In genomic region chr13:30698023-30698422, GRCh38 we compare ENCODE assay signal across 23 cellular contexts. TPM values are rescaled to one million over a fixed set of nuclear protein-coding genes. Genes with fewer than 3 reads are reported as not detected.
DNase-seq lines count a peak whose midpoint lies in the region; ATAC-seq, FAIRE-seq and TF ChIP-seq lines count a peak whose summit lies in the region.
"Had no signal": no experiment of that assay in that cellular context is flagged by ENCODE, and none has a peak within 500 bp of the region (broad histone marks: within the 10 kb centered on the region; RNA-seq: fewer than 3 reads in every experiment).

No MANE protein-coding gene starts in this region.

- no peak overlapping the region for H3K27ac Mint-ChIP-seq in WTC11
- H3K27ac Mint-ChIP-seq: activated CD8-positive, alpha-beta memory T cell treated with anti-CD3 and anti-CD28 coated beads, Interleukin-2, amount 10 ng/mL, durations not matched to agents 7 days and 5 days; T-helper 17 cell had no signal

- no peak for TF ChIP-seq POLR2A in endothelial cell of umbilical vein (IDR thresholded peaks at IDR 0.05; ENCODE audit: low read depth, low read length)

- no peaks in the 10 kb centered on the region for H3K9me1 ChIP-seq in endothelial cell of umbilical vein (replicated peaks; ENCODE audit: control insufficient read depth, extremely low read depth, insufficient read depth, low read length)

- H3K36me3 Mint-ChIP-seq in WTC11, result no peaks in the 10 kb centered on the region
- H3K36me3 Mint-ChIP-seq: activated CD8-positive, alpha-beta memory T cell treated with anti-CD3 and anti-CD28 coated beads, Interleukin-2, amount 10 ng/mL, durations not matched to agents 7 days and 5 days; naive B cell had no signal

- H3K4me2 ChIP-seq in endothelial cell of umbilical vein (ENCODE audit: insufficient read depth, low read length) (peak overlapping the region; percentile 96), osteoblast (ENCODE audit: insufficient read depth, low read length) (peak overlapping the region; percentile 79), smooth muscle cell (no peak overlapping the region)

- FAIRE-seq in endothelial cell of umbilical vein (lab: Jason Lieb, UNC), result no peak
- FAIRE-seq: G401.6, GM12892 had no signal

- no TSS peak for BruUV-seq in endothelial cell of umbilical vein (replicated peaks; lab: Mats Ljungman, UMichigan)

- H3K9me3 Mint-ChIP-seq in WTC11, result no peaks in the 10 kb centered on the region
- H3K9me3 Mint-ChIP-seq: naive B cell; stimulated activated naive CD8-positive, alpha-beta T cell treated with anti-CD3 and anti-CD28 coated beads, Interleukin-15, amount 100 ng/mL, for 72 hours had no signal

- H3K36me3 ChIP-seq in SJCRH30 (no peaks in the 10 kb centered on the region), endothelial cell of umbilical vein (ENCODE audit: control insufficient read depth in 2 of 2, extremely low read depth in 1 of 2, insufficient read depth in 2 of 2, low read length in 2 of 2) (no peaks in the 10 kb centered on the region), osteoblast (ENCODE audit: insufficient read depth, low read length) (no peaks in the 10 kb centered on the region), smooth muscle cell (ENCODE audit: low read depth) (no peaks in the 10 kb centered on the region)
- H3K36me3 ChIP-seq: gastrocnemius medialis had no signal

- H3K27ac ChIP-seq in SJCRH30 (peak overlapping the region; percentile 15; the same call in 1 of the 2 replicates), endothelial cell of umbilical vein (ENCODE audit: insufficient read depth, low read depth, low read length) (peak overlapping the region; percentile 60), osteoblast (ENCODE audit: low read depth, low read length) (peak overlapping the region; percentile 81), smooth muscle cell (ENCODE audit: low read depth) (no peak overlapping the region)

- H3K27me3 ChIP-seq in SJCRH30, result no peaks in the 10 kb centered on the region
- H3K27me3 ChIP-seq in endothelial cell of umbilical vein (ENCODE audit: control insufficient read depth in 2 of 2, insufficient read depth in 2 of 2, low read length in 2 of 2), result no peaks in the 10 kb centered on the region
- peaks cover 2% of the 10 kb centered on the region for H3K27me3 ChIP-seq in osteoblast (ENCODE audit: insufficient read depth, low read length)
- H3K27me3 ChIP-seq in smooth muscle cell (ENCODE audit: low read depth), result no peaks in the 10 kb centered on the region
- H3K27me3 ChIP-seq: gastrocnemius medialis had no signal

- no peak overlapping the region for H3K4me3 Mint-ChIP-seq in WTC11
- H3K4me3 Mint-ChIP-seq: activated CD8-positive, alpha-beta memory T cell treated with anti-CD3 and anti-CD28 coated beads, Interleukin-2, amount 10 ng/mL, durations not matched to agents 7 days and 5 days; stimulated activated naive CD8-positive, alpha-beta T cell treated with anti-CD3 and anti-CD28 coated beads, Interleukin-15, amount 100 ng/mL, for 72 hours had no signal

- H2AFZ ChIP-seq in endothelial cell of umbilical vein (ENCODE audit: low read depth, low read length), result peak overlapping the region; percentile 98
- peak overlapping the region; percentile 70 for H2AFZ ChIP-seq in osteoblast (ENCODE audit: low read length)
- no peak overlapping the region for H2AFZ ChIP-seq in smooth muscle cell (ENCODE audit: low read depth)

- peaks cover 21% of the 10 kb centered on the region for H3K4me1 ChIP-seq in SJCRH30
- H3K4me1 ChIP-seq in endothelial cell of umbilical vein (ENCODE audit: control insufficient read depth, extremely low read depth, insufficient read depth, low read length), result peaks cover 28% of the 10 kb centered on the region
- H3K4me1 ChIP-seq in osteoblast (ENCODE audit: insufficient read depth, low read length), result peaks cover 24% of the 10 kb centered on the region
- peaks cover 8% of the 10 kb centered on the region for H3K4me1 ChIP-seq in smooth muscle cell (ENCODE audit: low read depth)

- intact Hi-C loops in endothelial cell of umbilical vein (cut with micrococcal nuclease), result no loop called here

- H4K20me1 ChIP-seq in endothelial cell of umbilical vein (replicated peaks; ENCODE audit: control insufficient read depth, extremely low read depth, insufficient read depth, low read length) (no peaks in the 10 kb centered on the region), osteoblast (ENCODE audit: insufficient read depth, low read length) (no peaks in the 10 kb centered on the region), smooth muscle cell (ENCODE audit: low read depth) (no peaks in the 10 kb centered on the region)

- TF ChIP-seq CTCF in AG10803 (conservative IDR thresholded peaks at IDR 0.05; ENCODE audit: low read length) (no peak), endothelial cell of umbilical vein (IDR thresholded peaks at IDR 0.05; ENCODE audit: extremely low read depth in 1 of 2, insufficient read depth in 1 of 2, low read depth in 1 of 2, low read length in 2 of 2) (no peak), osteoblast (IDR thresholded peaks at IDR 0.05; ENCODE audit: extremely low read depth, low read depth, low read length) (no peak), smooth muscle cell (IDR thresholded peaks at IDR 0.05; ENCODE audit: borderline replicate concordance, insufficient read depth, poor library complexity, severe bottlenecking) (no peak), WTC11 (IDR thresholded peaks at IDR 0.05) (no peak)

- H3K9ac ChIP-seq in endothelial cell of umbilical vein (replicated peaks; ENCODE audit: extremely low read depth, insufficient read depth, low read length) (peak overlapping the region; percentile 56), smooth muscle cell (ENCODE audit: low read depth) (no peak overlapping the region)

- CTCF ChIA-PET in endothelial cell of umbilical vein (lab: Charles Lee), result interaction anchor here (1.2 kb wide), 1 partner anchor 94 kb away, joined by 3 read pairs; no protein-coding TSS in a partner anchor
- CTCF ChIA-PET in WTC11 (lab: Charles Lee), result no interaction called here

- no peak for ATAC-seq in WTC11
- ATAC-seq in GM21717 (IDR thresholded peaks at IDR 0.05; ENCODE audit: unreplicated experiment), result no peak
- ATAC-seq: activated CD8-positive, alpha-beta memory T cell treated with anti-CD3 and anti-CD28 coated beads, Interleukin-2, amount 10 ng/mL, durations not matched to agents 7 days and 5 days; stimulated activated naive CD8-positive, alpha-beta T cell treated with anti-CD3 and anti-CD28 coated beads, Interleukin-15, amount 100 ng/mL, for 72 hours; T-helper 17 cell had no signal

- peak; percentile 78 for DNase-seq in AG10803 (ENCODE audit: low read depth)
- peak; percentile 55 to 73 for DNase-seq in SJCRH30
- no peak for DNase-seq in endothelial cell of umbilical vein (ENCODE audit: low read depth, low spot score)
- peak; percentile 58 for DNase-seq in osteoblast (ENCODE audit: insufficient read length, low spot score, missing footprints)
- DNase-seq in activated T-cell treated with anti-CD3 and anti-CD28 coated beads, Interleukin-2, amount 50 U/mL, for 48 hours, result no peak
- no peak for DNase-seq in smooth muscle cell (lab: John Stamatoyannopoulos, UW; ENCODE audit: unreplicated experiment)
- no peak for DNase-seq in WTC11 (ENCODE audit: low spot score)
- DNase-seq: activated CD4-positive, CD25-positive, alpha-beta regulatory T cell; activated CD8-positive, alpha-beta memory T cell treated with anti-CD3 and anti-CD28 coated beads, Interleukin-2, amount 10 ng/mL, durations not matched to agents 7 days and 5 days; activated gamma-delta T cell; anterior cingulate cortex; COR-L47; gastrocnemius medialis; left ventricle myocardium superior; naive B cell; NCI-H1694; NCI-H446 treated with DMSO at 0.1 percent for 48 hours; stimulated activated naive CD8-positive, alpha-beta T cell treated with anti-CD3 and anti-CD28 coated beads, Interleukin-15, amount 100 ng/mL, for 72 hours; T-helper 17 cell had no signal

- no peaks in the 10 kb centered on the region for H3K79me2 ChIP-seq in endothelial cell of umbilical vein (ENCODE audit: control insufficient read depth, insufficient read depth, low read length)
- no peaks in the 10 kb centered on the region for H3K79me2 ChIP-seq in osteoblast (ENCODE audit: insufficient read depth, low read length)
- H3K79me2 ChIP-seq in smooth muscle cell (ENCODE audit: low read depth), result no peaks in the 10 kb centered on the region

- H3K4me1 Mint-ChIP-seq in WTC11, result peaks cover 31% of the 10 kb centered on the region

- no peaks in the 10 kb centered on the region for H3K9me3 ChIP-seq in SJCRH30 (replicated peaks)
- H3K9me3 ChIP-seq in endothelial cell of umbilical vein (replicated peaks; ENCODE audit: control insufficient read depth, insufficient read depth, low read length), result no peaks in the 10 kb centered on the region
- H3K9me3 ChIP-seq in osteoblast (ENCODE audit: low read depth, low read length), result no peaks in the 10 kb centered on the region
- no peaks in the 10 kb centered on the region for H3K9me3 ChIP-seq in smooth muscle cell (replicated peaks; ENCODE audit: low read depth)
- H3K9me3 ChIP-seq: gastrocnemius medialis had no signal

- no peak overlapping the region for H3K4me3 ChIP-seq in AG10803 (ENCODE audit: low read length)
- H3K4me3 ChIP-seq in SJCRH30, result peak overlapping the region; percentile 36
- H3K4me3 ChIP-seq in endothelial cell of umbilical vein (replicated peaks in 1 of 3; ENCODE audit: insufficient read depth in 1 of 3, low read depth in 1 of 3, low read length in 3 of 3), result peak overlapping the region in 1 of 3 experiments; percentile 37
- peak overlapping the region; percentile 57 for H3K4me3 ChIP-seq in osteoblast (ENCODE audit: insufficient read depth, low read length)
- H3K4me3 ChIP-seq in smooth muscle cell, result no peak overlapping the region

- dilution Hi-C loops in endothelial cell of umbilical vein (cut with MboI; ENCODE audit: extremely low pct_ligation_motif_present, low sequenced_read_pairs), result loop anchor here (25.0 kb wide), 1 partner anchor 89 kb away; no protein-coding TSS in a partner anchor

- H3K27me3 Mint-ChIP-seq in WTC11 (ENCODE audit: low read depth), result no peaks in the 10 kb centered on the region

- POLR2A ChIA-PET in endothelial cell of umbilical vein (lab: Charles Lee) (no interaction called here), WTC11 (lab: Charles Lee) (no interaction called here)

- 85% methylated on average over 7 of the region's 7 CpGs for WGBS in smooth muscle cell (ENCODE audit: low lambda C conversion rate)

- peaks cover 7% of the 10 kb centered on the region for H3F3A ChIP-seq in smooth muscle cell (ENCODE audit: low read depth)

RNA-seq across cellular contexts. Expression of gene ALOX5AP, which starts 37.3 kb away (rescaled TPM):
- total RNA-seq in SJCRH30 (2014; rRNA removed; shearing (Covaris generic)), result 0.73 and 0.76 TPM in 2 replicates
- total RNA-seq in endothelial cell of umbilical vein (0.60 TPM in 1 of 2 replicates, not detected in the other), osteoblast (0.29 TPM in 1 of 2 replicates, not detected in the other), smooth muscle cell (2.6 TPM in 1 of 2 replicates, not detected in the other), WTC11 (2021) (0.30 TPM in 1 of 3 replicates, not detected in the others)
- polyA plus RNA-seq in endothelial cell of umbilical vein (1.4 and 1.8 TPM in 2 replicates), smooth muscle cell (0.22 and 0.85 TPM in 2 replicates)
- polyA plus RNA-seq in endothelial cell of umbilical vein (2011; cell fraction: cytosol; rRNA removed), result 1.1 and 1.7 TPM in 2 replicates
- 0.25 and 0.45 TPM in 2 replicates for polyA plus RNA-seq in endothelial cell of umbilical vein (2011; cell fraction: nucleus; rRNA removed)
- 1.6 and 4.8 TPM in 2 replicates for polyA plus RNA-seq in endothelial cell of umbilical vein (2012)
- polyA minus RNA-seq in endothelial cell of umbilical vein, result 1.2 TPM in 1 of 2 replicates, not detected in the other
- polyA minus RNA-seq in endothelial cell of umbilical vein (2011; cell fraction: cytosol; rRNA and poly(A)+ RNA removed), result not detected
- polyA minus RNA-seq in endothelial cell of umbilical vein (2011; cell fraction: nucleus; rRNA and poly(A)+ RNA removed), result not detected in 2 replicates
- total RNA-seq: pulmonary artery endothelial cell had no signal

Comparison
In these comparisons a context has a peak if more than half of its experiments do, and no peak if none do; other contexts are left out.
1. DNase-seq: peak in AG10803 (single experiment), SJCRH30 (2 of 2) and osteoblast (single experiment); none in endothelial cell of umbilical vein (single experiment), activated T-cell treated with anti-CD3 and anti-CD28 coated beads, Interleukin-2, amount 50 U/mL, for 48 hours (0 of 2), smooth muscle cell (single experiment) and WTC11 (single experiment).
2. H3K4me3 ChIP-seq: peak in SJCRH30 (single experiment) and osteoblast (single experiment); none in AG10803 (single experiment) and smooth muscle cell (single experiment).